Comparison of ENCODE assay signal across 16 cellular contexts in the genomic region with DNA sequence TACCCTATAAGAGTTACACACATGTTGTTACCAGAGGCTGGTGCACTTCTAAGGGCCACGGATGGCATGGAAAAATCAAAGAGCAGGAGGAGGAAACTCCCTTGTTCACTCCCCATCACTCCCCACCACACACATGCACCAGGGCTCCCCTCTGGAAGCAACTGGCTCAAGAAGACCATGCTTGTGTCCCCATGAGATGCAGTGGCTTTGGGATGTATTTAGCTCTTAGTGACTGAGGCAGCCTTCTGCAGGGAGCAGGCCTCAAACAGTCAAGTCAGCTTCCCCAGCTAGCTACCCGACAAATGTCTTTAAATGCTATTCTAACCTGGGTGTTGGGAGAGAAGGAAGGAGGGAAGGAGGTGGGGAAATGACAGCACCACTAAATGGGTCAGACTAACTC.
"Had no signal": no experiment of that assay in that cellular context is flagged by ENCODE, and none has a peak within 500 bp of the region (broad histone marks: within the 10 kb centered on the region; RNA-seq: fewer than 3 reads in every experiment).

No MANE protein-coding gene starts in this region.

- H3K36me3 Mint-ChIP-seq: memory B cell; natural killer cell treated with Interleukin-12 subunit alpha and Interleukin-12 subunit beta and Interleukin-15 and Interleukin-18, amount 100 ng/mL, for 72 hours had no signal

- H3K27me3 ChIP-seq: ascending aorta, breast epithelium, upper lobe of left lung had no signal

- H3K4me1 Mint-ChIP-seq: memory B cell; stimulated activated naive CD8-positive, alpha-beta T cell treated with anti-CD3 and anti-CD28 coated beads, Interleukin-15, amount 100 ng/mL, for 72 hours had no signal

- H3K4me3 Mint-ChIP-seq: activated T-cell treated with anti-CD3 and anti-CD28 coated beads, Interleukin-2, amount 50 U/mL, for 72 hours; memory B cell; natural killer cell treated with Interleukin-12 subunit alpha and Interleukin-12 subunit beta and Interleukin-15 and Interleukin-18, amount 100 ng/mL, for 72 hours; stimulated activated naive CD8-positive, alpha-beta T cell treated with anti-CD3 and anti-CD28 coated beads, Interleukin-15, amount 100 ng/mL, for 72 hours had no signal

- H3K27ac ChIP-seq: ascending aorta, SK-N-MC, thoracic aorta, upper lobe of left lung had no signal

- DNase-seq: activated CD4-positive, alpha-beta T cell treated with anti-CD3 and anti-CD28 coated beads, Interleukin-2, amount 50 U/mL, for 4 hours; activated effector memory CD4-positive, alpha-beta T cell treated with anti-CD3 and anti-CD28 coated beads, Interleukin-2, amount 50 U/mL, for 16 hours; activated naive CD4-positive, alpha-beta T cell treated with anti-CD3 and anti-CD28 coated beads, Interleukin-2, amount 50 U/mL, for 16 hours; activated T-cell treated with anti-CD3 and anti-CD28 coated beads, Interleukin-2, amount 50 U/mL, for 72 hours; foreskin melanocyte; small intestine; stimulated activated CD4-positive, alpha-beta T cell treated with anti-CD3 and anti-CD28 coated beads, Interleukin-15, amount 100 ng/mL, for 24 hours; stimulated activated CD4-positive, alpha-beta T cell treated with anti-CD3 and anti-CD28 coated beads, Interleukin-2, amount 100 ng/mL, for 48 hours; stimulated activated naive CD8-positive, alpha-beta T cell treated with anti-CD3 and anti-CD28 coated beads, Interleukin-15, amount 100 ng/mL, for 72 hours had no signal

- ATAC-seq: activated T-cell treated with anti-CD3 and anti-CD28 coated beads, Interleukin-2, amount 50 U/mL, for 72 hours; natural killer cell treated with Interleukin-12 subunit alpha and Interleukin-12 subunit beta and Interleukin-15 and Interleukin-18, amount 100 ng/mL, for 72 hours; stimulated activated naive CD8-positive, alpha-beta T cell treated with anti-CD3 and anti-CD28 coated beads, Interleukin-15, amount 100 ng/mL, for 72 hours had no signal

- H3K9me3 ChIP-seq: ascending aorta, breast epithelium, thoracic aorta, upper lobe of left lung had no signal

- H3K9me3 Mint-ChIP-seq: activated T-cell treated with anti-CD3 and anti-CD28 coated beads, Interleukin-2, amount 50 U/mL, for 72 hours; memory B cell; natural killer cell treated with Interleukin-12 subunit alpha and Interleukin-12 subunit beta and Interleukin-15 and Interleukin-18, amount 100 ng/mL, for 72 hours; stimulated activated naive CD8-positive, alpha-beta T cell treated with anti-CD3 and anti-CD28 coated beads, Interleukin-15, amount 100 ng/mL, for 72 hours had no signal

- H3K36me3 ChIP-seq: ascending aorta, breast epithelium, thoracic aorta, upper lobe of left lung had no signal

- H3K27me3 Mint-ChIP-seq: stimulated activated naive CD8-positive, alpha-beta T cell treated with anti-CD3 and anti-CD28 coated beads, Interleukin-15, amount 100 ng/mL, for 72 hours had no signal

- H3K4me3 ChIP-seq: ascending aorta, SK-N-MC, thoracic aorta, upper lobe of left lung had no signal

- H3K27ac Mint-ChIP-seq: activated T-cell treated with anti-CD3 and anti-CD28 coated beads, Interleukin-2, amount 50 U/mL, for 72 hours; memory B cell; natural killer cell treated with Interleukin-12 subunit alpha and Interleukin-12 subunit beta and Interleukin-15 and Interleukin-18, amount 100 ng/mL, for 72 hours; stimulated activated naive CD8-positive, alpha-beta T cell treated with anti-CD3 and anti-CD28 coated beads, Interleukin-15, amount 100 ng/mL, for 72 hours had no signal

- H3K4me1 ChIP-seq: ascending aorta, breast epithelium, upper lobe of left lung had no signal
